27 cellular contexts compared by ENCODE assay signal in genomic region chr16:47511882-47512281, GRCh38.
"Had no signal": no experiment of that assay in that cellular context is flagged by ENCODE, and none has a peak within 500 bp of the region (broad histone marks: within the 10 kb centered on the region; RNA-seq: fewer than 3 reads in every experiment).

No MANE protein-coding gene starts in this region.

- DNase-seq: activated CD4-positive, alpha-beta T cell treated with anti-CD3 and anti-CD28 coated beads for 4 hours; activated CD8-positive, alpha-beta memory T cell treated with anti-CD3 and anti-CD28 coated beads, Interleukin-2, amount 50 U/mL, for 4 hours; activated CD8-positive, alpha-beta T cell treated with anti-CD3 and anti-CD28 coated beads for 36 hours; activated gamma-delta T cell treated with Interleukin-2 at 50 U/mL for 16 hours; activated naive CD4-positive, alpha-beta T cell treated with anti-CD3 and anti-CD28 coated beads, Interleukin-2, amount 50 U/mL, for 16 hours; activated naive CD8-positive, alpha-beta T cell treated with anti-CD3 and anti-CD28 coated beads, Interleukin-2, amount 10 ng/mL, durations not matched to agents 7 days and 5 days; activated T-cell treated with anti-CD3 and anti-CD28 coated beads, Interleukin-2, amount 50 U/mL, for 72 hours; adrenal gland; aorta; central memory CD4-positive, alpha-beta T cell; Karpas-422; NCI-H1092; NCI-H1417; NCI-H1930; NCI-H2171 treated with DMSO at 0.1 percent for 48 hours; NCI-H345; NCI-H510A; Peyer's patch; Right ventricle myocardium superior; SJCRH30; SK-N-SH; T-helper 1 cell; WERI-Rb-1 had no signal

- H3K4me1 Mint-ChIP-seq: activated naive CD8-positive, alpha-beta T cell treated with anti-CD3 and anti-CD28 coated beads, Interleukin-2, amount 10 ng/mL, durations not matched to agents 7 days and 5 days had no signal

- H3K27ac Mint-ChIP-seq: activated CD8-positive, alpha-beta T cell treated with anti-CD3 and anti-CD28 coated beads for 36 hours; activated naive CD8-positive, alpha-beta T cell treated with anti-CD3 and anti-CD28 coated beads, Interleukin-2, amount 10 ng/mL, durations not matched to agents 7 days and 5 days; activated T-cell treated with anti-CD3 and anti-CD28 coated beads, Interleukin-2, amount 50 U/mL, for 72 hours; activated T-helper 2 cell treated with anti-CD3 and anti-CD28 coated beads, Interferon-gamma antibody, Interleukin-2, Interleukin-4, amounts not matched to agents 10 μg/mL and 5 μg/mL and 100 μg/mL, durations not matched to agents 14 hours and 24 hours and 36 hours had no signal

- H3K4me3 ChIP-seq: adrenal gland, Peyer's patch, SJCRH30 had no signal

- H3K27me3 Mint-ChIP-seq: activated CD8-positive, alpha-beta T cell treated with anti-CD3 and anti-CD28 coated beads for 36 hours; activated naive CD8-positive, alpha-beta T cell treated with anti-CD3 and anti-CD28 coated beads, Interleukin-2, amount 10 ng/mL, durations not matched to agents 7 days and 5 days had no signal

- H3K4me2 ChIP-seq: SK-N-SH had no signal

- H3K9me3 Mint-ChIP-seq: activated CD8-positive, alpha-beta T cell treated with anti-CD3 and anti-CD28 coated beads for 36 hours; activated naive CD8-positive, alpha-beta T cell treated with anti-CD3 and anti-CD28 coated beads, Interleukin-2, amount 10 ng/mL, durations not matched to agents 7 days and 5 days; activated T-cell treated with anti-CD3 and anti-CD28 coated beads, Interleukin-2, amount 50 U/mL, for 72 hours; activated T-helper 2 cell treated with anti-CD3 and anti-CD28 coated beads, Interferon-gamma antibody, Interleukin-2, Interleukin-4, amounts not matched to agents 10 μg/mL and 5 μg/mL and 100 μg/mL, durations not matched to agents 14 hours and 24 hours and 36 hours had no signal

- H3K9ac ChIP-seq: SK-N-SH had no signal

- ATAC-seq: activated CD4-positive, CD25-positive, alpha-beta regulatory T cell treated with anti-CD3 and anti-CD28 coated beads, Interleukin-2, amount 50 U/mL, for 24 hours; activated CD8-positive, alpha-beta T cell treated with anti-CD3 and anti-CD28 coated beads for 36 hours; activated T-cell treated with anti-CD3 and anti-CD28 coated beads, Interleukin-2, amount 50 U/mL, for 72 hours had no signal

- H3K4me1 ChIP-seq: Peyer's patch, SJCRH30 had no signal

- H3K9me3 ChIP-seq: adrenal gland, Peyer's patch, SJCRH30, SK-N-SH had no signal

- H3K4me3 Mint-ChIP-seq: activated CD8-positive, alpha-beta T cell treated with anti-CD3 and anti-CD28 coated beads for 36 hours; activated naive CD8-positive, alpha-beta T cell treated with anti-CD3 and anti-CD28 coated beads, Interleukin-2, amount 10 ng/mL, durations not matched to agents 7 days and 5 days; activated T-cell treated with anti-CD3 and anti-CD28 coated beads, Interleukin-2, amount 50 U/mL, for 72 hours had no signal

- FAIRE-seq: bronchial epithelial cell had no signal

- H3K27ac ChIP-seq: adrenal gland, Peyer's patch, RWPE1, SJCRH30, WERI-Rb-1 had no signal

- H3K27me3 ChIP-seq: adrenal gland, Peyer's patch, SJCRH30 had no signal
